Comparison of ENCODE assay signal across 40 cellular contexts in genomic region chr7:158607563-158607962, GRCh38. TPM values are rescaled to one million over a fixed set of nuclear protein-coding genes. Genes with fewer than 3 reads are reported as not detected.
"Had no signal": no experiment of that assay in that cellular context is flagged by ENCODE, and none has a peak within 500 bp of the region (broad histone marks: within the 10 kb centered on the region; RNA-seq: fewer than 3 reads in every experiment).

No MANE protein-coding gene starts in this region.

- ATAC-seq: activated CD4-positive, alpha-beta T cell treated with anti-CD3 and anti-CD28 coated beads for 36 hours; activated CD4-positive, CD25-positive, alpha-beta regulatory T cell treated with anti-CD3 and anti-CD28 coated beads, Interleukin-2, amount 50 U/mL, for 24 hours; activated CD8-positive, alpha-beta memory T cell treated with anti-CD3 and anti-CD28 coated beads, Interleukin-2, amount 10 ng/mL, durations not matched to agents 7 days and 5 days; activated CD8-positive, alpha-beta T cell treated with anti-CD3 and anti-CD28 coated beads, Interleukin-2, amount 10 ng/mL, durations not matched to agents 7 days and 5 days; activated naive CD4-positive, alpha-beta T cell treated with anti-CD3 and anti-CD28 coated beads, Interleukin-2, amount 50 U/mL, for 72 hours; activated T-helper 17 cell treated with anti-CD3 and anti-CD28 coated beads, Interleukin-2, amount 50 U/mL, for 72 hours; body of pancreas; WTC11 had no signal

- H3K27ac ChIP-seq: adrenal gland, body of pancreas, brain microvascular endothelial cell, cardiac muscle cell, WERI-Rb-1 had no signal

- DNase-seq: activated CD4-positive, alpha-beta memory T cell treated with anti-CD3 and anti-CD28 coated beads, Interleukin-2, amount 10 ng/mL, durations not matched to agents 7 days and 5 days; activated CD4-positive, alpha-beta T cell treated with anti-CD3 and anti-CD28 coated beads for 1 hour; activated CD4-positive, alpha-beta T cell treated with anti-CD3 and anti-CD28 coated beads for 36 hours; activated CD4-positive, alpha-beta T cell treated with anti-CD3 and anti-CD28 coated beads for 48 hours; activated CD4-positive, alpha-beta T cell treated with anti-CD3 and anti-CD28 coated beads, Interleukin-2, amount 10 ng/mL, durations not matched to agents 7 days and 5 days; activated CD4-positive, alpha-beta T cell treated with anti-CD3 and anti-CD28 coated beads, Interleukin-2, amount 50 U/mL, for 48 hours; activated CD4-positive, CD25-positive, alpha-beta regulatory T cell; activated CD8-positive, alpha-beta memory T cell treated with anti-CD3 and anti-CD28 coated beads for 24 hours; activated CD8-positive, alpha-beta memory T cell treated with anti-CD3 and anti-CD28 coated beads, Interleukin-2, amount 10 ng/mL, durations not matched to agents 7 days and 5 days; activated CD8-positive, alpha-beta memory T cell treated with anti-CD3 and anti-CD28 coated beads, Interleukin-2, amount 50 U/mL, for 48 hours; activated CD8-positive, alpha-beta T cell treated with anti-CD3 and anti-CD28 coated beads, Interleukin-2, amount 10 ng/mL, durations not matched to agents 7 days and 5 days; activated effector memory CD4-positive, alpha-beta T cell treated with anti-CD3 and anti-CD28 coated beads, Interleukin-2, amount 50 U/mL, for 16 hours; activated gamma-delta T cell treated with Interleukin-2 at 50 U/mL for 16 hours; activated naive CD4-positive, alpha-beta T cell; activated naive CD4-positive, alpha-beta T cell treated with anti-CD3 and anti-CD28 coated beads for 36 hours; activated naive CD4-positive, alpha-beta T cell treated with anti-CD3 and anti-CD28 coated beads, Interleukin-2, amount 50 U/mL, for 16 hours; activated naive CD8-positive, alpha-beta T cell treated with anti-CD3 and anti-CD28 coated beads for 36 hours; activated T-cell treated with anti-CD3 and anti-CD28 coated beads, Interleukin-2, amount 50 U/mL, for 24 hours; activated T-cell treated with anti-CD3 and anti-CD28 coated beads, Interleukin-2, amount 50 U/mL, for 48 hours; amniotic stem cell; aorta; body of pancreas; brain microvascular endothelial cell; caudate nucleus; cerebellar nuclear complex; SW 1271; T-helper 1 cell; T-helper 2 cell; T-helper 9 cell; WERI-Rb-1 had no signal

- H3K4me3 Mint-ChIP-seq: activated CD4-positive, alpha-beta memory T cell treated with anti-CD3 and anti-CD28 coated beads, Interleukin-2, amount 10 ng/mL, durations not matched to agents 7 days and 5 days; activated CD4-positive, alpha-beta T cell treated with anti-CD3 and anti-CD28 coated beads for 36 hours; activated CD4-positive, alpha-beta T cell treated with anti-CD3 and anti-CD28 coated beads, Interleukin-2, amount 10 ng/mL, durations not matched to agents 7 days and 5 days; activated CD8-positive, alpha-beta memory T cell treated with anti-CD3 and anti-CD28 coated beads, Interleukin-2, amount 10 ng/mL, durations not matched to agents 7 days and 5 days; activated CD8-positive, alpha-beta T cell treated with anti-CD3 and anti-CD28 coated beads, Interleukin-2, amount 10 ng/mL, durations not matched to agents 7 days and 5 days; activated naive CD4-positive, alpha-beta T cell treated with anti-CD3 and anti-CD28 coated beads for 36 hours; activated naive CD8-positive, alpha-beta T cell treated with anti-CD3 and anti-CD28 coated beads for 36 hours; activated T-cell treated with anti-CD3 and anti-CD28 coated beads, Interleukin-2, amount 50 U/mL, for 24 hours; activated T-helper 1 cell treated with anti-CD3 and anti-CD28 coated beads, Interleukin-12 subunit alpha, Interleukin-12 subunit beta, Interleukin-2, Interleukin-4 antibody, amounts not matched to agents 30 ng/mL and 10 ng/mL and 1 ng/mL, durations not matched to agents 14 hours and 24 hours and 36 hours; activated T-helper 17 cell treated with anti-CD3 and anti-CD28 coated beads, Interleukin-2, amount 50 U/mL, for 72 hours; central memory CD8-positive, alpha-beta T cell; T-helper 1 cell treated with Interleukin-12 subunit alpha and Interleukin-12 subunit beta and Interleukin-4 antibody, amounts not matched to agents 30 μg/mL and 1 μg/mL, for 36 hours; T-helper 2 cell treated with Interferon-gamma antibody and Interleukin-4, amounts not matched to agents 5 μg/mL and 100 μg/mL, for 36 hours; WTC11 had no signal

- H3K9me3 ChIP-seq: adrenal gland, body of pancreas had no signal

- H3K4me1 Mint-ChIP-seq: WTC11 had no signal

- H3K9me3 Mint-ChIP-seq: activated CD4-positive, alpha-beta memory T cell treated with anti-CD3 and anti-CD28 coated beads, Interleukin-2, amount 10 ng/mL, durations not matched to agents 7 days and 5 days; activated CD4-positive, alpha-beta T cell treated with anti-CD3 and anti-CD28 coated beads, Interleukin-2, amount 10 ng/mL, durations not matched to agents 7 days and 5 days; activated naive CD4-positive, alpha-beta T cell treated with anti-CD3 and anti-CD28 coated beads for 36 hours; activated naive CD4-positive, alpha-beta T cell treated with anti-CD3 and anti-CD28 coated beads, Interleukin-2, amount 50 U/mL, for 72 hours; activated naive CD8-positive, alpha-beta T cell treated with anti-CD3 and anti-CD28 coated beads for 36 hours; activated T-cell treated with anti-CD3 and anti-CD28 coated beads, Interleukin-2, amount 50 U/mL, for 24 hours; activated T-helper 1 cell treated with anti-CD3 and anti-CD28 coated beads, Interleukin-12 subunit alpha, Interleukin-12 subunit beta, Interleukin-2, Interleukin-4 antibody, amounts not matched to agents 30 ng/mL and 10 ng/mL and 1 ng/mL, durations not matched to agents 14 hours and 24 hours and 36 hours; activated T-helper 17 cell treated with anti-CD3 and anti-CD28 coated beads, Interleukin-2, amount 50 U/mL, for 72 hours; central memory CD8-positive, alpha-beta T cell; T-helper 1 cell treated with Interleukin-12 subunit alpha and Interleukin-12 subunit beta and Interleukin-4 antibody, amounts not matched to agents 30 μg/mL and 1 μg/mL, for 36 hours; T-helper 2 cell treated with Interferon-gamma antibody and Interleukin-4, amounts not matched to agents 5 μg/mL and 100 μg/mL, for 36 hours; WTC11 had no signal

- H3K27me3 Mint-ChIP-seq: activated CD4-positive, alpha-beta memory T cell treated with anti-CD3 and anti-CD28 coated beads, Interleukin-2, amount 10 ng/mL, durations not matched to agents 7 days and 5 days; activated CD4-positive, alpha-beta T cell treated with anti-CD3 and anti-CD28 coated beads for 36 hours; activated CD4-positive, alpha-beta T cell treated with anti-CD3 and anti-CD28 coated beads, Interleukin-2, amount 10 ng/mL, durations not matched to agents 7 days and 5 days; activated CD8-positive, alpha-beta memory T cell treated with anti-CD3 and anti-CD28 coated beads, Interleukin-2, amount 10 ng/mL, durations not matched to agents 7 days and 5 days; activated naive CD8-positive, alpha-beta T cell treated with anti-CD3 and anti-CD28 coated beads for 36 hours; activated T-cell treated with anti-CD3 and anti-CD28 coated beads, Interleukin-2, amount 50 U/mL, for 24 hours; activated T-helper 17 cell treated with anti-CD3 and anti-CD28 coated beads, Interleukin-2, amount 50 U/mL, for 72 hours; central memory CD8-positive, alpha-beta T cell had no signal

- H3K27ac Mint-ChIP-seq: activated CD4-positive, alpha-beta memory T cell treated with anti-CD3 and anti-CD28 coated beads, Interleukin-2, amount 10 ng/mL, durations not matched to agents 7 days and 5 days; activated CD4-positive, alpha-beta T cell treated with anti-CD3 and anti-CD28 coated beads for 36 hours; activated CD4-positive, alpha-beta T cell treated with anti-CD3 and anti-CD28 coated beads, Interleukin-2, amount 10 ng/mL, durations not matched to agents 7 days and 5 days; activated CD8-positive, alpha-beta memory T cell treated with anti-CD3 and anti-CD28 coated beads, Interleukin-2, amount 10 ng/mL, durations not matched to agents 7 days and 5 days; activated CD8-positive, alpha-beta T cell treated with anti-CD3 and anti-CD28 coated beads, Interleukin-2, amount 10 ng/mL, durations not matched to agents 7 days and 5 days; activated naive CD4-positive, alpha-beta T cell treated with anti-CD3 and anti-CD28 coated beads for 36 hours; activated naive CD4-positive, alpha-beta T cell treated with anti-CD3 and anti-CD28 coated beads, Interleukin-2, amount 50 U/mL, for 72 hours; activated naive CD8-positive, alpha-beta T cell treated with anti-CD3 and anti-CD28 coated beads for 36 hours; activated T-cell treated with anti-CD3 and anti-CD28 coated beads, Interleukin-2, amount 50 U/mL, for 24 hours; activated T-helper 1 cell treated with anti-CD3 and anti-CD28 coated beads, Interleukin-12 subunit alpha, Interleukin-12 subunit beta, Interleukin-2, Interleukin-4 antibody, amounts not matched to agents 30 ng/mL and 10 ng/mL and 1 ng/mL, durations not matched to agents 14 hours and 24 hours and 36 hours; activated T-helper 17 cell treated with anti-CD3 and anti-CD28 coated beads, Interleukin-2, amount 50 U/mL, for 72 hours; T-helper 1 cell treated with Interleukin-12 subunit alpha and Interleukin-12 subunit beta and Interleukin-4 antibody, amounts not matched to agents 30 μg/mL and 1 μg/mL, for 36 hours; T-helper 2 cell treated with Interferon-gamma antibody and Interleukin-4, amounts not matched to agents 5 μg/mL and 100 μg/mL, for 36 hours; WTC11 had no signal

- H3K27me3 ChIP-seq: adrenal gland, body of pancreas, brain microvascular endothelial cell, cardiac muscle cell had no signal

- H3K36me3 ChIP-seq: adrenal gland, brain microvascular endothelial cell, cardiac muscle cell had no signal

- H3K4me1 ChIP-seq: adrenal gland, body of pancreas had no signal

- H3K4me3 ChIP-seq: adrenal gland, body of pancreas, cardiac muscle cell had no signal

RNA-seq across cellular contexts. Expression of gene PTPRN2, which starts 19.9 kb away (rescaled TPM):
- total RNA-seq: cardiac muscle cell had no signal
